8 cellular contexts compared by ENCODE assay signal in the genomic region with DNA sequence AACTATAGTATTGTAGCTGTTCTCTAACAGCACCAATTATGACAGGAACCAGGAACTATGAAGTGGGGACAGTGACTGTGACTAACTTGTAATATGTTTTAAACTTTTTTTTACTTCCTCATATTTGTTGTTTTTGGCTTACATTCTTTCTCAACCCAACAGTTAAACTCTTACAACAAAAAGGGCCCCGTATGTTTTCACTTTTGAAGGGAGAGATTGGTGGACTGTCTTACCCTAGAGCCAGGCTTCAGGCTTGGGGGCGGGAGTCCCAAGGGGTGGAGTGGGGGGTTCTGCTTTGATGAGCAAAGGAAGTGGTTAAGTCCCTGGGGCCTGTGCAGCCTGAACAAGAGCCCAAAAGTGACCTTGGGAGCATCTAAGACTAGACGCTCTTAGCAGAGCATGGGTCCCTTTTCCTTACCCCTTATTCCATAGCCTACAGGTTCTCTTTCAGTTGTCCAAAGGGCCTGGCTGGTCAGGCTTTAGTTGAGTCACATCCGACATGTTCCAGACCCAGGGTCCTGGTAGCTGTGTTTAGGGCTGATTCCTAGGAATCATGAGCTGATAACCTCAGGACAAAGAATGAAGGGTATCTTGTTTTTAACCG. TPM values are rescaled to one million over a fixed set of nuclear protein-coding genes. Genes with fewer than 3 reads are reported as not detected.
DNase-seq lines count a peak whose midpoint lies in the region; ATAC-seq, FAIRE-seq and TF ChIP-seq lines count a peak whose summit lies in the region.

No MANE protein-coding gene starts in this region.

- no peak overlapping the region for H3K9ac ChIP-seq in astrocyte (ENCODE audit: low read length)

- no peak overlapping the region for H3K4me3 Mint-ChIP-seq in astrocyte (ENCODE audit: unreplicated experiment)

- no peaks in the 10 kb centered on the region for H3K9me3 Mint-ChIP-seq in astrocyte (ENCODE audit: unreplicated experiment)

- WGBS in psoas muscle, 3 donors: 73 to 84% (median 76%) methylated on average over 5 of the region's 5 CpGs

- intact Hi-C loops in psoas muscle (cut with DNase I): no loop called here

- H3K27me3 ChIP-seq in astrocyte (ENCODE audit: insufficient read depth, low read length) (no peaks in the 10 kb centered on the region), psoas muscle (ENCODE audit: insufficient read depth in 3 of 3, low read length in 2 of 3) (no peaks in the 10 kb centered on the region)

- no peak overlapping the region for H3K4me2 ChIP-seq in astrocyte (ENCODE audit: low read length)

- H3K79me2 ChIP-seq in astrocyte (ENCODE audit: insufficient read depth, low read length): no peaks in the 10 kb centered on the region

- no peak for FAIRE-seq in astrocyte (lab: Jason Lieb, UNC)

- H4K20me1 ChIP-seq in astrocyte (ENCODE audit: insufficient read depth, low read length): no peaks in the 10 kb centered on the region

- peaks cover 7% of the 10 kb centered on the region for H3K4me1 Mint-ChIP-seq in astrocyte (ENCODE audit: low read depth, unreplicated experiment)

- H3K4me1 ChIP-seq in astrocyte (ENCODE audit: insufficient read depth, low read length) (no peaks in the 10 kb centered on the region), psoas muscle (peaks cover 48% of the 10 kb centered on the region)

- H3K27me3 Mint-ChIP-seq in astrocyte (ENCODE audit: low read depth, unreplicated experiment): no peaks in the 10 kb centered on the region

- no peak overlapping the region for H2AFZ ChIP-seq in astrocyte (ENCODE audit: low read depth, low read length)

- H3K9me3 ChIP-seq in astrocyte (ENCODE audit: insufficient read depth, low read depth, low read length) (no peaks in the 10 kb centered on the region), psoas muscle (no peaks in the 10 kb centered on the region)

- peak; percentile 91 for ATAC-seq in HG03575 (IDR thresholded peaks at IDR 0.05; ENCODE audit: extremely low read depth, insufficient number of reproducible peaks, low FRiP score, unreplicated experiment)
- peak; percentile 9 to 57 (median 16) for ATAC-seq in psoas muscle

- TF ChIP-seq CTCF in GM20000 (IDR thresholded peaks at IDR 0.05; ENCODE audit: extremely low read depth, missing control alignments) (no peak), astrocyte (IDR thresholded peaks at IDR 0.05; ENCODE audit: insufficient read depth, low read depth, low read length) (no peak), psoas muscle (IDR thresholded peaks at IDR 0.05) (no peak)

- H3K27ac ChIP-seq in astrocyte (ENCODE audit: low read depth, low read length) (no peak overlapping the region), psoas muscle (peak overlapping the region; percentile 77)

- H3K27ac Mint-ChIP-seq in astrocyte (ENCODE audit: unreplicated experiment): peak overlapping the region; percentile 26

- H3K36me3 Mint-ChIP-seq in astrocyte (ENCODE audit: low read depth, unreplicated experiment): no peaks in the 10 kb centered on the region

- H3K36me3 ChIP-seq in astrocyte (ENCODE audit: insufficient read depth, low read length) (no peaks in the 10 kb centered on the region), psoas muscle (ENCODE audit: insufficient read depth in 1 of 2, low read depth in 1 of 2) (no peaks in the 10 kb centered on the region)

- H3K4me3 ChIP-seq in astrocyte (ENCODE audit: insufficient read depth, low read depth, low read length): no peak overlapping the region
- H3K4me3 ChIP-seq in psoas muscle: no peak overlapping the region

- DNase-seq in GM03348 (ENCODE audit: low spot score): peak; percentile 33
- peak; percentile 84 for DNase-seq in GM20000 (ENCODE audit: low spot score)
- DNase-seq in astrocyte (ENCODE audit: low read depth): no peak
- DNase-seq in psoas muscle: peak; percentile 37 to 69
- no peak for DNase-seq in NCI-H2029 treated with DMSO at 0.1 percent for 48 hours (lab: John Stamatoyannopoulos, UW)
- DNase-seq in putamen (ENCODE audit: low spot score): no peak
- DNase-seq in NCI-H1930 (lab: John Stamatoyannopoulos, UW): no peak

RNA-seq across cellular contexts. Expression of gene STIM1, which starts 38.8 kb away (rescaled TPM):
- total RNA-seq in astrocyte (42.9 and 49.3 TPM in 2 replicates), psoas muscle (100 to 1,000 TPM in 3 of 4 donors, 10 to 100 TPM in 1; 97.5 to 147 (median 112) TPM)
- 100 to 1,000 TPM in 1 of 3 donors, 10 to 100 TPM in 2; 52.1 to 133 (median 66.4) TPM for polyA plus RNA-seq in psoas muscle

RNA-seq across cellular contexts. Expression of gene RHOG, which starts 53.5 kb away (rescaled TPM):
- 54.5 and 54.7 TPM in 2 replicates for total RNA-seq in astrocyte
- 10 to 100 TPM; 22.4 to 40.9 (median 37.6) TPM for total RNA-seq in psoas muscle
- 10 to 100 TPM; 44.5 to 80.1 (median 51.3) TPM for polyA plus RNA-seq in psoas muscle

Comparison
In these comparisons a context has a peak if more than half of its experiments do, and no peak if none do; other contexts are left out.
1. DNase-seq: peak in GM03348 (single experiment), GM20000 (single experiment) and psoas muscle (2 of 2); none in astrocyte (single experiment), NCI-H2029 treated with DMSO at 0.1 percent for 48 hours (single experiment), putamen (single experiment) and NCI-H1930 (0 of 2).